Comparison of ENCODE assay signal across 1 cellular context in the genomic region with DNA sequence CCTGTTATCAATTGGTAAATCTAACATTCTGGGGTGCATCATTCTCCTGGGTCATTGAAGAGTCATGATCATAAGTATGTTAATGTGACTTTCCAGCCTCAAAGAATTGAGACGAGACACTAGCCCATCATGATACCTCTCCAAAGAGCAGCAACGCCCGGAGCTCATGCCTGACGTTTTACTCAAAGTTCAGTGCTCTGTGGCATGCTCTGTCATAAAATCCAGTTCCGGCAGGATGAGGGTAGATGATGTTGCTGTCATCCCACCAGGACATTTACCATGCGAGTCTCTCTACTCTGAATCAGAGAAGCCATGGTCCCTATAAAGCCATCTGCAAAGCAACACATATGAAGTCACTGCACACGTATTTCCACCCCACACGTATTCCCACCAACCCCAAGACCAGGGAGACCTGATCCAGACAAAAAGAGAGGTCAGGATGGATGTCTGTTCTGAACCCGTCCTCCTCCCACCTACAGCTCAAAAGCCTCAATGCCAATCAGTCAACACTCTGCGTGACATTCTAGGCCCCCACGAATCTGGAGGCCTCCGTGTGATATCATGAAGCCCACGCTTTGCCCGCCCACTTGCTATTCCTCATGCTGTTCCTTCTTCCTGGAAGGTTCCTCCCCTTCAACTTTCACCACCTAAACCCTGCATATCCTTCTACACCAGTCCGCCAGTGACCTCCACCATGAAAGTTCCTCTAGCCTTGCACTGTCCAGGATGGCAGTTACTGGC.
TF ChIP-seq lines count a peak whose summit lies in the region.

No MANE protein-coding gene starts in this region.

TF ChIP-seq in H1, 55 proteins besides CTCF, POLR2A, EP300 and RAD21:
- TF ChIP-seq RNF2 (IDR thresholded peaks at IDR 0.05; ENCODE audit: borderline replicate concordance, low read depth, low read length, missing control alignments, poor library complexity, severe bottlenecking) (no peak), POLR2AphosphoS5 (IDR thresholded peaks at IDR 0.05; ENCODE audit: low read depth, low read length) (no peak), TCF12 (IDR thresholded peaks at IDR 0.05; ENCODE audit: low read depth, low read length) (no peak), JUND (IDR thresholded peaks at IDR 0.05; ENCODE audit: low read length) (no peak), YY1 (IDR thresholded peaks at IDR 0.05; ENCODE audit: low read depth, low read length) (no peak), POU5F1 (IDR thresholded peaks at IDR 0.05; ENCODE audit: low read depth, low read length) (no peak), CHD1 (IDR thresholded peaks at IDR 0.05; ENCODE audit: low read depth, low read length) (no peak), SRF (IDR thresholded peaks at IDR 0.05; ENCODE audit: low read depth, low read length) (no peak), SP2 (IDR thresholded peaks at IDR 0.05; ENCODE audit: low read length) (no peak), RXRA (IDR thresholded peaks at IDR 0.05; ENCODE audit: insufficient read depth, low read depth, low read length) (no peak)
- TF ChIP-seq, protein P1, sequence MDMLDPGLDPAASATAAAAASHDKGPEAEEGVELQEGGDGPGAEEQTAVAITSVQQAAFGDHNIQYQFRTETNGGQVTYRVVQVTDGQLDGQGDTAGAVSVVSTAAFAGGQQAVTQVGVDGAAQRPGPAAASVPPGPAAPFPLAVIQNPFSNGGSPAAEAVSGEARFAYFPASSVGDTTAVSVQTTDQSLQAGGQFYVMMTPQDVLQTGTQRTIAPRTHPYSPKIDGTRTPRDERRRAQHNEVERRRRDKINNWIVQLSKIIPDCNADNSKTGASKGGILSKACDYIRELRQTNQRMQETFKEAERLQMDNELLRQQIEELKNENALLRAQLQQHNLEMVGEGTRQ (IDR thresholded peaks at IDR 0.05; ENCODE audit: low read length): no peak
